ENCODE assay signal across 8 cellular contexts in the genomic region with DNA sequence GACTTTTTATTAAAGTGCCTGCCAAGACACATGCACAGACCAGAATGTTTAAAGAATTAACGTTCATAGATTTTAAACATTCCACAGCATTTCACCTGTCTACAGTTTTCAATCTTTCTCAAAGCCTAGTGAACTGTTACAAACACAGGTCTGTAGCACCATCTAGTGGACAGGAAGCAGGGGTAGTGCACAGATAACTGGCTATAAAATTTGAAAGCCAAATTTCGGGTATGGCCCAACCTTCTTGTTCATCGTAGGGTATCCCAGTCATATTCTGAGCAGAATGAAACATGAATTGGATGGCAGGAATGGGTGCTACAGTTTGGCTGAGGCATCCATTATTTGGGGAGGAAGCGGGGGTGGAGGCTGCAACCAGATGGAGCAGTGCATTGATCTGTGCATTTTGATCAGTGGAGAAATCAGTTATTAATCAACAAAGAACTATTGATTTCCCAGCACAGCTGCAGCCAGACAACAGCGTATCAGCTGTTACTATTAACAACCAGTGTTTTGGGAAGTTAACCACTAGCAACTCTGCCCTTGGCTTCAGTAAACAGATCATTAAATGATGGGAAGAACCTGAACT. TPM values are rescaled to one million over a fixed set of nuclear protein-coding genes. Genes with fewer than 3 reads are reported as not detected.
A peak's percentile ranks its signal among the peaks of the same experiment; 100 is the strongest.
DNase-seq lines count a peak whose midpoint lies in the region; ATAC-seq and TF ChIP-seq lines count a peak whose summit lies in the region.

No MANE protein-coding gene starts in this region.

- intact Hi-C loops in transverse colon (cut with DNase I; ENCODE audit: low total_unique reads): no loop called here

- TF ChIP-seq CTCF in transverse colon (IDR thresholded peaks at IDR 0.05): peak; percentile 52 to 61 (median 54)

- H3K36me3 ChIP-seq in transverse colon: no peaks in the 10 kb centered on the region

- no peaks in the 10 kb centered on the region for H3K27me3 ChIP-seq in transverse colon

- no peaks in the 10 kb centered on the region for H3K36me3 Mint-ChIP-seq in activated T-cell treated with anti-CD3 and anti-CD28 coated beads, Interleukin-2, amount 50 U/mL, for 4 hours (ENCODE audit: insufficient read depth)

- peaks cover 32% of the 10 kb centered on the region for H3K27me3 Mint-ChIP-seq in activated T-cell treated with anti-CD3 and anti-CD28 coated beads, Interleukin-2, amount 50 U/mL, for 4 hours (ENCODE audit: low read depth)

- no peak overlapping the region for H3K4me3 Mint-ChIP-seq in activated T-cell treated with anti-CD3 and anti-CD28 coated beads, Interleukin-2, amount 50 U/mL, for 4 hours

- no peak for TF ChIP-seq EP300 in transverse colon (IDR thresholded peaks at IDR 0.05; ENCODE audit: low read depth)

- no peak overlapping the region for H3K27ac ChIP-seq in transverse colon

- no peaks in the 10 kb centered on the region for H3K9me3 Mint-ChIP-seq in activated T-cell treated with anti-CD3 and anti-CD28 coated beads, Interleukin-2, amount 50 U/mL, for 4 hours

- ATAC-seq in activated T-cell treated with anti-CD3 and anti-CD28 coated beads, Interleukin-2, amount 50 U/mL, for 4 hours: peak; percentile 56 to 58
- ATAC-seq in GM21390 (IDR thresholded peaks at IDR 0.05; ENCODE audit: unreplicated experiment) (peak; percentile 94), HG03521 (IDR thresholded peaks at IDR 0.05; ENCODE audit: unreplicated experiment) (peak; percentile 70)

- WGBS in transverse colon (ENCODE audit: low coverage in 1 of 2), 2 donors: 0 to 27% methylated on average over 2 to 5 of the region's 5 CpGs

- DNase-seq in activated T-cell treated with anti-CD3 and anti-CD28 coated beads, Interleukin-2, amount 50 U/mL, for 4 hours: no peak
- DNase-seq in activated T-cell treated with anti-CD3 and anti-CD28 coated beads, Interleukin-2, amount 50 U/mL, for 1 hour: no peak
- DNase-seq in NCI-H748 treated with DMSO at 0.1 percent for 48 hours (lab: John Stamatoyannopoulos, UW): peak; percentile 87
- DNase-seq in T47D (ENCODE audit: low read depth in 1 of 2, low spot score in 1 of 2): peak; percentile 42 to 81
- peak; percentile 26 for DNase-seq in kidney glomerular epithelial cell (lab: John Stamatoyannopoulos, UW)
- no peak for DNase-seq in transverse colon

- H3K4me1 Mint-ChIP-seq in activated T-cell treated with anti-CD3 and anti-CD28 coated beads, Interleukin-2, amount 50 U/mL, for 4 hours (ENCODE audit: low read depth): no peaks in the 10 kb centered on the region

- H3K4me3 ChIP-seq in transverse colon: no peak overlapping the region

- no peak for TF ChIP-seq POLR2A in transverse colon (IDR thresholded peaks at IDR 0.05)

- H3K9me3 ChIP-seq in transverse colon: no peaks in the 10 kb centered on the region

- no peaks in the 10 kb centered on the region for H3K4me1 ChIP-seq in transverse colon

- in situ Hi-C loops in T47D (cut with HindIII; ENCODE audit: low pct_unique_long_range_greater_than_20kb, low sequenced_read_pairs): no loop called here
- in situ Hi-C loops in transverse colon (cut with MboI; ENCODE audit: low pct_ligation_motif_present in 1 of 4, low pct_unique_long_range_greater_than_20kb in 1 of 4, low sequenced_read_pairs in 3 of 4): no loop called here

RNA-seq across cellular contexts. Expression of gene B3GAT2, which starts 56.1 kb away (rescaled TPM):
- total RNA-seq in activated T-cell treated with anti-CD3 and anti-CD28 coated beads, Interleukin-2, amount 50 U/mL, for 4 hours: under 1 TPM; 0.05 to 0.13 (median 0.08) TPM
- total RNA-seq in transverse colon: not detected

Comparison
In these comparisons a context has a peak if more than half of its experiments do, and no peak if none do; other contexts are left out.
1. DNase-seq: peak in NCI-H748 treated with DMSO at 0.1 percent for 48 hours (single experiment), T47D (2 of 2) and kidney glomerular epithelial cell (single experiment); none in activated T-cell treated with anti-CD3 and anti-CD28 coated beads, Interleukin-2, amount 50 U/mL, for 4 hours (single experiment), activated T-cell treated with anti-CD3 and anti-CD28 coated beads, Interleukin-2, amount 50 U/mL, for 1 hour (single experiment) and transverse colon (single experiment).
2. Peak in every context shown above with its lines, with median percentiles within 50 percentile points of each other: ATAC-seq.